Comparison of ENCODE assay signal across 8 cellular contexts in the genomic region with DNA sequence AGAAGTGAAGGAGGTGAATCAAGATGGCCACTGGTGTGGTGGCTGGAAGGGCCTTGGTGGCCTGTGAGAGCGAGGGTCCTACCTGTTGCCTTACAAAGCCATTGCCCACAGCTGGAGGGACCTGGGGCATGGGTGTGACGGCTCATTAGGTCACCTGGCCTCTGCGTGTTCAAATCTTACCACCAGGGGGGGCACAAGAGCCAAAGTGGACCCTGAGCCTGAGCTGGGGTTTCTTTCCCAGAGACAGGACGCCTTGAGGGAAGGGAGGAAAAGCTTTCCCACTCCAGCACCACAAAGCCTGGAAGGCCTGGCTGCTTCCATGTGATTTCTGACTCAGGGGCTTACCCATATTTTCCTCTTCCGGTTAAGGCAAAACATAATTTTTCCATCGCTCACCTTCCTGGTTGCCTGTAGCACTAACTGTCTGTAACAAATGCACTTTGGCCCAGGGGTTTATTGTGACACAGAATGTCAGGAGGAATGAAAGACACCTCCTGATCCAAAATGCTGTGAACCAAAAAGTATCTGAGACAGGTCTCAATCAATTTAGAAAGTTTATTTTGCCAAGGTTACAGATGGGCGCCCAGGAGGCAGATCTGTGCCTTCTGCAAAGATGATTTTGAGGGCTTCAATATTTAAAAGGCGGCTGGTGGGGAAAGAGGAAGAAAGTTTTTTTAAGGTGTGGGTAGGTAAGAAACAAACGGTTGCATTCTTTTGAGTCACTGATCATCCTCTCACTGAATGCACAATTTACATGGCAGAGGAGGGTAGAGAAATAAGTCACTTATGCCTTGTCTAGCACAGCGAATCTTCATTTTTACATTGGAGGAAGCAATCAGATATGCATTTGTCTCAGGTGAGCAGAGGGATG. TPM values are rescaled to one million over a fixed set of nuclear protein-coding genes. Genes with fewer than 3 reads are reported as not detected.
DNase-seq lines count a peak whose midpoint lies in the region; ATAC-seq, FAIRE-seq and TF ChIP-seq lines count a peak whose summit lies in the region.

No MANE protein-coding gene starts in this region.

- intact Hi-C loops in Panc1 (cut with micrococcal nuclease; ENCODE audit: unreplicated experiment): loop anchor here (2.0 kb wide), 2 partner anchors 89 to 133 kb away; no protein-coding TSS in a partner anchor
- intact Hi-C loops in activated T-helper 2 cell treated with anti-CD3 and anti-CD28 coated beads, Interferon-gamma antibody, Interleukin-2, Interleukin-4, amounts not matched to agents 10 μg/mL and 5 μg/mL and 100 μg/mL, durations not matched to agents 14 hours and 24 hours and 36 hours (cut with micrococcal nuclease): loop anchor here (1.0 to 10.0 kb wide), 4 partner anchors 82 to 211 kb away; no protein-coding TSS in a partner anchor

- no peaks in the 10 kb centered on the region for H3K36me3 Mint-ChIP-seq in activated T-helper 2 cell treated with anti-CD3 and anti-CD28 coated beads, Interferon-gamma antibody, Interleukin-2, Interleukin-4, amounts not matched to agents 10 μg/mL and 5 μg/mL and 100 μg/mL, durations not matched to agents 14 hours and 24 hours and 36 hours (ENCODE audit: low read depth)

- DNase-seq in ELF-1 (ENCODE audit: low read depth, low spot score): peak; percentile 97
- peak; percentile 99 for DNase-seq in HTR-8/SVneo (ENCODE audit: insufficient read length, low spot score)
- DNase-seq in Panc1 (ENCODE audit: low read depth, low spot score): peak; percentile 87
- peak; percentile 58 for DNase-seq in activated T-helper 2 cell treated with anti-CD3 and anti-CD28 coated beads, Interferon-gamma antibody, Interleukin-2, Interleukin-4, amounts not matched to agents 10 μg/mL and 5 μg/mL and 100 μg/mL, durations not matched to agents 14 hours and 24 hours and 36 hours (ENCODE audit: low spot score)
- DNase-seq in foreskin fibroblast: peak; percentile 81 to 95
- peak in 51 of 56 donors; percentile 23 to 89 (median 66) for DNase-seq in nucleus accumbens (lab: John Stamatoyannopoulos, UW)
- peak; percentile 89 for DNase-seq in stromal cell of bone marrow (ENCODE audit: low read depth)

- TF ChIP-seq CTCF in Panc1 (IDR thresholded peaks at IDR 0.05) (peak; percentile 88), foreskin fibroblast (IDR thresholded peaks at IDR 0.05; ENCODE audit: low read depth, low read length) (peak; percentile 93)

- BruUV-seq in Panc1 (replicated peaks; lab: Mats Ljungman, UMichigan): no TSS peak

- in situ Hi-C loops in Panc1 (cut with HindIII; ENCODE audit: low pct_unique_long_range_greater_than_20kb, low sequenced_read_pairs): no loop called here

- H3K9me3 ChIP-seq in Panc1 (ENCODE audit: control insufficient read depth, insufficient read depth, low read depth, low read length): no peaks in the 10 kb centered on the region

- FAIRE-seq in HTR-8/SVneo (lab: Jason Lieb, UNC): peak; percentile 80

- no peaks in the 10 kb centered on the region for H3K9me3 Mint-ChIP-seq in activated T-helper 2 cell treated with anti-CD3 and anti-CD28 coated beads, Interferon-gamma antibody, Interleukin-2, Interleukin-4, amounts not matched to agents 10 μg/mL and 5 μg/mL and 100 μg/mL, durations not matched to agents 14 hours and 24 hours and 36 hours

- peaks cover 18% of the 10 kb centered on the region for H3K4me1 Mint-ChIP-seq in activated T-helper 2 cell treated with anti-CD3 and anti-CD28 coated beads, Interferon-gamma antibody, Interleukin-2, Interleukin-4, amounts not matched to agents 10 μg/mL and 5 μg/mL and 100 μg/mL, durations not matched to agents 14 hours and 24 hours and 36 hours (ENCODE audit: low read depth)

- H3K36me3 ChIP-seq in Panc1 (ENCODE audit: control insufficient read depth, insufficient read depth, low read length): no peaks in the 10 kb centered on the region; the same call in 1 of the 2 replicates

- POLR2A ChIA-PET in Panc1 (lab: Charles Lee): no interaction called here

- H3K4me3 ChIP-seq in Panc1 (ENCODE audit: low read depth in 2 of 2, low read length in 2 of 2): no peak overlapping the region
- no peak overlapping the region for H3K4me3 ChIP-seq in foreskin fibroblast (ENCODE audit: low read depth in 1 of 2, low read length in 2 of 2)

- peak overlapping the region; percentile 61 for H3K27ac ChIP-seq in Panc1 (ENCODE audit: low read length)

- CTCF ChIA-PET in Panc1 (lab: Charles Lee): interaction anchor here (0.6 to 1.3 kb wide), 10 partner anchors 8 to 101 kb away, joined by 3 to 11 read pairs (median 6); no protein-coding TSS in a partner anchor

- no peak overlapping the region for H3K4me3 Mint-ChIP-seq in activated T-helper 2 cell treated with anti-CD3 and anti-CD28 coated beads, Interferon-gamma antibody, Interleukin-2, Interleukin-4, amounts not matched to agents 10 μg/mL and 5 μg/mL and 100 μg/mL, durations not matched to agents 14 hours and 24 hours and 36 hours (ENCODE audit: low read depth)

- ATAC-seq in Panc1: peak; percentile 85
- no peak for ATAC-seq in HG03135 (IDR thresholded peaks at IDR 0.05; ENCODE audit: unreplicated experiment)

- H3K27me3 ChIP-seq in Panc1 (ENCODE audit: control insufficient read depth, insufficient read depth, low read length): no peaks in the 10 kb centered on the region

- peaks cover 27% of the 10 kb centered on the region for H3K27me3 Mint-ChIP-seq in activated T-helper 2 cell treated with anti-CD3 and anti-CD28 coated beads, Interferon-gamma antibody, Interleukin-2, Interleukin-4, amounts not matched to agents 10 μg/mL and 5 μg/mL and 100 μg/mL, durations not matched to agents 14 hours and 24 hours and 36 hours (ENCODE audit: low read depth)

- peaks cover 7% of the 10 kb centered on the region for H3K4me1 ChIP-seq in Panc1 (ENCODE audit: control insufficient read depth, insufficient read depth, low read length)

- peak overlapping the region; percentile 18 for H3K27ac Mint-ChIP-seq in activated T-helper 2 cell treated with anti-CD3 and anti-CD28 coated beads, Interferon-gamma antibody, Interleukin-2, Interleukin-4, amounts not matched to agents 10 μg/mL and 5 μg/mL and 100 μg/mL, durations not matched to agents 14 hours and 24 hours and 36 hours

RNA-seq across cellular contexts. Expression of gene CD9, which starts 4.3 kb away (rescaled TPM):
- 103 TPM for total RNA-seq in Panc1 (2021; ENCODE audit: unreplicated experiment)
- 150 TPM for polyA plus RNA-seq in Panc1 (2012; ENCODE audit: insufficient read length)
- total RNA-seq in activated T-helper 2 cell treated with anti-CD3 and anti-CD28 coated beads, Interferon-gamma antibody, Interleukin-2, Interleukin-4, amounts not matched to agents 10 μg/mL and 5 μg/mL and 100 μg/mL, durations not matched to agents 14 hours and 24 hours and 36 hours: 24.8 and 26.4 TPM in 2 replicates
